ENCODE assay signal across 1 cellular context in the genomic region with DNA sequence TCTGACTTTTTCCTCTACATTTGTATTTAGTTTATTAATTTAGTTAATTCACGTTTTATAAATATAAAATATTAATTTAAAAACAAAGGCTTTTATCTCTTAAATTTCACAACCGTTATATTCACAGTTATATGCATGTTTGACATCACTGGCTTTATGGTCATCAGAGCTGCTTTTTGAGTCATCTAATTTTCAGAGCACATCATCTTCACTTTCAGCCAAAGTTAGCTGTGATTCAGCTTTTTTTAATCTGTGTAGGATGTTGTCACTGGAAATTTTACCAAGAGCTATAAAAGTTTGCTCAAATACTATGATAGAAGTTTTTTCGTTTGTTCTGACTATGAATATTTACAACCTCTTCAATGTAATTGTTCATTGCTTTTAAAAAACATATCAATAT.
TF ChIP-seq lines count a peak whose summit lies in the region.

No MANE protein-coding gene starts in this region.

TF ChIP-seq in IMR-90, 13 proteins besides CTCF, POLR2A, EP300 and RAD21:
- TF ChIP-seq CEBPB (IDR thresholded peaks at IDR 0.05; ENCODE audit: low read depth, low read length) (peak; percentile 32; the same call in 1 of the 2 replicates), MAFK (IDR thresholded peaks at IDR 0.05; ENCODE audit: low read depth, low read length) (peak; percentile 35; the same call in 1 of the 2 replicates), SMC3 (IDR thresholded peaks at IDR 0.05; ENCODE audit: low read depth, low read length) (no peak), NFE2L2 (IDR thresholded peaks at IDR 0.05; ENCODE audit: low read depth, low read length) (peak; percentile 50; the same call in 1 of the 2 replicates), BHLHE40 (IDR thresholded peaks at IDR 0.05; ENCODE audit: low read depth, low read length) (no peak)
